Comparison of ENCODE assay signal across 1 cellular context in the genomic region with DNA sequence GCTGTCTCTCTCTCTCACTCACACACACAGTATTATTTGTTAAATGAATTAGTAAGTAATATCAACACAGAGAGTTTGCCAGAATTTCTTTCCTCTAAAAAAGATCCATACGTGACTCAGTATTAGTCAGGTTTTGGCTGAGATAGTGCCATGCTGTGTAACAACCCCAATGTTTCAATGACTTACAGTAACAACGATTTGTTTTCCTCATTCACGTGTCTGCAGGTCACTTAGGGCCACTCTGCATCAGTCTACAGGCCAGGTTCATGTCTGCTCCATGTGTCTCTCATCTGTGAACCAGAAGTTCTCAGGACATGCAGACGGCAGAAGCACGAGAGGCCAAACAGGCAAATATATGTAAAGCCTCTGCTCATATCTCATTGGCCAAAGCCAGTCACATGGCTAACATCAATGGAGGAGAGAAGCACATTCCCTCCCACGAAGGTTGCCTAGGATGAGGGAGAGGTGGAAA.
TF ChIP-seq lines count a peak whose summit lies in the region.

No MANE protein-coding gene starts in this region.

TF ChIP-seq in GM12878, 131 proteins besides CTCF, POLR2A, EP300 and RAD21 (continued from another document):
- no peak for TF ChIP-seq HDGF (IDR thresholded peaks at IDR 0.05)
